Comparison of ENCODE assay signal across 9 cellular contexts in the genomic region with DNA sequence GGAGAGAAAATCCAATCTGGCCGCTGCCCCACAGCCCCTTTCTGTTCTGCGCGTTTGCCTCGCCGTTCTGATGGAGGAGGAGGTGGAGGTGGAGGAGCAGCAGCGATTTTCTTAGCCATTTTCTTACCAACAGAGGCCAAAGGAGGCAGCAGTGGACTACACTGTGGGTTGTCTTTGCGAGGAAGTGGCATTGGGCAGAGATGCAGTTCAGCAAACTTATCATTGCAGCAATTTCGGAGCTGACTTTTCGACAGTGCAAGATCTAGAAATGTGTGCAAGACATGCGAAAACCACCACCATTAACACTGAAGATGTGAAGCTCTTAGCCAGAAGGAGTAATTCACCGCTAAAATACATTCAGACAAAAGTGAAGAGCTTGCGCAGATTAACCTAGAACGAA. TPM values are rescaled to one million over a fixed set of nuclear protein-coding genes. Genes with fewer than 3 reads are reported as not detected.
DNase-seq lines count a peak whose midpoint lies in the region; ATAC-seq and TF ChIP-seq lines count a peak whose summit lies in the region.
"Had no signal": no experiment of that assay in that cellular context is flagged by ENCODE, and none has a peak within 500 bp of the region (broad histone marks: within the 10 kb centered on the region; RNA-seq: fewer than 3 reads in every experiment).

No MANE protein-coding gene starts in this region.

- H3K4me1 ChIP-seq in left ventricle myocardium inferior (peaks cover 35% of the 10 kb centered on the region), smooth muscle cell (ENCODE audit: low read depth) (peaks cover 12% of the 10 kb centered on the region)
- H3K4me1 ChIP-seq: BLaER1 had no signal

- H3K27me3 ChIP-seq in left ventricle myocardium inferior (ENCODE audit: low read depth) = no peaks in the 10 kb centered on the region
- no peaks in the 10 kb centered on the region for H3K27me3 ChIP-seq in smooth muscle cell (ENCODE audit: low read depth)
- H3K27me3 ChIP-seq: BLaER1 had no signal

- peaks cover 5% of the 10 kb centered on the region for H3F3A ChIP-seq in smooth muscle cell (ENCODE audit: low read depth)

- H3K4me3 ChIP-seq in left ventricle myocardium inferior (peak overlapping the region; percentile 89), smooth muscle cell (peak overlapping the region; percentile 78)
- H3K4me3 ChIP-seq: BLaER1 had no signal

- H3K27ac ChIP-seq in left ventricle myocardium inferior (replicated peaks) = peak overlapping the region; percentile 91
- H3K27ac ChIP-seq in smooth muscle cell (ENCODE audit: low read depth) = peak overlapping the region; percentile 90
- H3K27ac ChIP-seq: BLaER1 had no signal

- intact Hi-C loops in left ventricle myocardium inferior (cut with micrococcal nuclease) = loop anchor here (5.0 kb wide), 1 partner anchor 492 kb away; no protein-coding TSS in a partner anchor

- no peak overlapping the region for H3K9ac ChIP-seq in smooth muscle cell (ENCODE audit: low read depth)
- H3K9ac ChIP-seq: BLaER1 had no signal

- DNase-seq in NCI-H1417 (lab: John Stamatoyannopoulos, UW) (peak in 2 of 3 experiments; percentile 33 to 68), NCI-H1417 treated with DMSO at 0.1 percent for 48 hours (lab: John Stamatoyannopoulos, UW) (no peak), NOMO-1 treated with DMSO at 0.1 percent for 48 hours (lab: John Stamatoyannopoulos, UW; ENCODE audit: unreplicated experiment) (peak; percentile 64), left ventricle myocardium inferior (no peak), smooth muscle cell (lab: John Stamatoyannopoulos, UW; ENCODE audit: unreplicated experiment) (no peak)
- DNase-seq in activated naive CD4-positive, alpha-beta T cell treated with anti-CD3 and anti-CD28 coated beads, Interleukin-2, amount 50 U/mL, for 16 hours = peak; percentile 14
- no peak for DNase-seq in NK-92 treated with Interleukin-12 subunit alpha and Interleukin-12 subunit beta, amount 100 ng/mL, for 24 hours (lab: John Stamatoyannopoulos, UW)

- TF ChIP-seq CTCF in left ventricle myocardium inferior (IDR thresholded peaks at IDR 0.05; ENCODE audit: borderline replicate concordance) = peak; percentile 57
- TF ChIP-seq CTCF in smooth muscle cell (IDR thresholded peaks at IDR 0.05; ENCODE audit: borderline replicate concordance, insufficient read depth, poor library complexity, severe bottlenecking) = peak; percentile 39

- peaks cover 30% of the 10 kb centered on the region for H3K79me2 ChIP-seq in smooth muscle cell (ENCODE audit: low read depth)

- H4K20me1 ChIP-seq in smooth muscle cell (ENCODE audit: low read depth) = peaks cover 28% of the 10 kb centered on the region
- H4K20me1 ChIP-seq: BLaER1 had no signal

- WGBS in smooth muscle cell (ENCODE audit: low lambda C conversion rate) = 59% methylated on average over 13 of the region's 13 CpGs

- H3K36me3 ChIP-seq in left ventricle myocardium inferior (no peaks in the 10 kb centered on the region), smooth muscle cell (ENCODE audit: low read depth) (no peaks in the 10 kb centered on the region)
- H3K36me3 ChIP-seq: BLaER1 had no signal

- no peaks in the 10 kb centered on the region for H3K9me3 ChIP-seq in left ventricle myocardium inferior (replicated peaks)
- H3K9me3 ChIP-seq in smooth muscle cell (replicated peaks; ENCODE audit: low read depth) = no peaks in the 10 kb centered on the region

- H2AFZ ChIP-seq in smooth muscle cell (ENCODE audit: low read depth) = peak overlapping the region; percentile 29

- ATAC-seq in HG03039 (IDR thresholded peaks at IDR 0.05; ENCODE audit: unreplicated experiment) = no peak

- H3K4me2 ChIP-seq in smooth muscle cell = peak overlapping the region; percentile 94
- H3K4me2 ChIP-seq: BLaER1 had no signal

RNA-seq across cellular contexts. Expression of a gene that starts 1.9 kb away (rescaled TPM):
- total RNA-seq in left ventricle myocardium inferior (11.5 TPM), smooth muscle cell (86.6 and 112 TPM in 2 replicates)
- 97.3 and 113 TPM in 2 replicates for polyA plus RNA-seq in smooth muscle cell

Comparison
In these comparisons a context has a peak if more than half of its experiments do, and no peak if none do; other contexts are left out.
1. DNase-seq: peak in NCI-H1417 (2 of 3), NOMO-1 treated with DMSO at 0.1 percent for 48 hours (single experiment) and activated naive CD4-positive, alpha-beta T cell treated with anti-CD3 and anti-CD28 coated beads, Interleukin-2, amount 50 U/mL, for 16 hours (single experiment); none in NCI-H1417 treated with DMSO at 0.1 percent for 48 hours (single experiment), left ventricle myocardium inferior (single experiment), smooth muscle cell (single experiment) and NK-92 treated with Interleukin-12 subunit alpha and Interleukin-12 subunit beta, amount 100 ng/mL, for 24 hours (single experiment).